15 cellular contexts compared by ENCODE assay signal in the genomic region with DNA sequence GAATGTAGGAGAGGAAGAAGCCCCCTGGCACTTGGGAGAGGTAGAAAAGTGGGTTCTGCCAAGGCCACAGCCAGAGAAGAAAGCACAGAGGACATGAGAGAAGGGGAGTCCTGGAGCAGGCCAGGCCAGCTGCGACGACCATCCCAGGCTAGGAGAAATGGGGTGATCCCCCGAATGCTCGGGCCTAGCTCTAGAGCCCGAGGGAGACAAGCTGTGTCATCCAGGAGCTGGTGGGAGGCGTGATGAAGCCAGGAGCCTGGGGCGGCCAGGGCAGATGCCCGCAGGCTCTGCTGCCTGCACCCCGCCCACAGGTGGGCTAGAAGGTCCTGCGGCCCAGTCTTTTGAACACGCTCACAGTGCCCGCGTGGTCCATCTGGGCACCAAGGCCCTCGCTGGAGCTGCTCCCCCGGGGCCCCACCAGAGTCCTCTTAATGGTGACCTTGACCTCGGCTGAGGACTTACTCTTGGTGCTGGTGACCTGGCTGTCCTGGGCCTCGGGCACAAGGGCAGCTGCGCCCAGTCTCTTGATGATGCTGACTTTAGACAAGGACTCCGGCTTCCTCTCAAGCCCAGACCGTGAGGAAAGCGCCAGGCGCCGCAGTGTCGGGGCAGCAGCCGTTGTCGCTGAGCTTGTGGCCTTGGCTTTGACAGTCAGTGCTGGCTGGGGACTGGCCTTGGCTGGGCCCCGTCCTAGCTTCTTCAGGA. TPM values are rescaled to one million over a fixed set of nuclear protein-coding genes. Genes with fewer than 3 reads are reported as not detected.
DNase-seq lines count a peak whose midpoint lies in the region; ATAC-seq and TF ChIP-seq lines count a peak whose summit lies in the region.
"Had no signal": no experiment of that assay in that cellular context is flagged by ENCODE, and none has a peak within 500 bp of the region (broad histone marks: within the 10 kb centered on the region; RNA-seq: fewer than 3 reads in every experiment).

No MANE protein-coding gene starts in this region.

- TF ChIP-seq POLR2A in breast epithelium (IDR thresholded peaks at IDR 0.05): no peak
- no peak for TF ChIP-seq POLR2A in vagina (IDR thresholded peaks at IDR 0.05)

- H3K79me2 ChIP-seq in mammary epithelial cell (ENCODE audit: insufficient read depth, low read length) (no peaks in the 10 kb centered on the region), osteoblast (ENCODE audit: insufficient read depth, low read length) (no peaks in the 10 kb centered on the region)

- H4K20me1 ChIP-seq in mammary epithelial cell (ENCODE audit: insufficient read depth, low read length) (no peaks in the 10 kb centered on the region), osteoblast (ENCODE audit: insufficient read depth, low read length) (no peaks in the 10 kb centered on the region)

- H3K36me3 Mint-ChIP-seq in central memory CD8-positive, alpha-beta T cell (ENCODE audit: insufficient read depth): peaks cover 29% of the 10 kb centered on the region
- peaks cover 71% of the 10 kb centered on the region for H3K36me3 Mint-ChIP-seq in CD4-positive, alpha-beta T cell (ENCODE audit: low read depth)

- H3K27ac ChIP-seq in mammary epithelial cell (ENCODE audit: insufficient read depth, low read depth, low read length) (no peak overlapping the region), breast epithelium (no peak overlapping the region), osteoblast (ENCODE audit: low read depth, low read length) (no peak overlapping the region), upper lobe of right lung (no peak overlapping the region), vagina (no peak overlapping the region)
- H3K27ac ChIP-seq in CD4-positive, alpha-beta T cell (ENCODE audit: low read depth, low read length): no peak overlapping the region
- H3K27ac ChIP-seq: HL-60 had no signal

- no peak overlapping the region for H3K4me3 Mint-ChIP-seq in central memory CD8-positive, alpha-beta T cell
- no peak overlapping the region for H3K4me3 Mint-ChIP-seq in CD4-positive, alpha-beta T cell
- H3K4me3 Mint-ChIP-seq: CD14-positive monocyte; CD8-positive, alpha-beta memory T cell had no signal

- WGBS in mammary epithelial cell (ENCODE audit: low coverage, missing lambda C conversion rate): 87% methylated on average over 14 of the region's 27 CpGs

- H3K9ac ChIP-seq in mammary epithelial cell (ENCODE audit: insufficient read depth, low read length): no peak overlapping the region

- H3K4me2 ChIP-seq in mammary epithelial cell (ENCODE audit: insufficient read depth, low read depth, low read length): no peak overlapping the region
- no peak overlapping the region for H3K4me2 ChIP-seq in osteoblast (ENCODE audit: insufficient read depth, low read length)

- H3K27ac Mint-ChIP-seq in central memory CD8-positive, alpha-beta T cell (ENCODE audit: low read depth): peak overlapping the region; percentile 72
- no peak overlapping the region for H3K27ac Mint-ChIP-seq in CD4-positive, alpha-beta T cell

- no peaks in the 10 kb centered on the region for H3K27me3 Mint-ChIP-seq in central memory CD8-positive, alpha-beta T cell
- no peaks in the 10 kb centered on the region for H3K27me3 Mint-ChIP-seq in CD4-positive, alpha-beta T cell
- H3K27me3 Mint-ChIP-seq: CD8-positive, alpha-beta memory T cell had no signal

- no peak for ATAC-seq in central memory CD8-positive, alpha-beta T cell (replicated peaks; ENCODE audit: extremely low read depth, poor library complexity, severe bottlenecking)
- no peak for ATAC-seq in upper lobe of right lung
- no peak for ATAC-seq in CD4-positive, alpha-beta T cell (ENCODE audit: poor library complexity)

- TF ChIP-seq CTCF in mammary epithelial cell (conservative IDR thresholded peaks at IDR 0.05 in 1 of 2, IDR thresholded peaks at IDR 0.05 in 1 of 2; ENCODE audit: extremely low read depth in 1 of 2, insufficient read depth in 1 of 2, low read depth in 1 of 2, low read length in 2 of 2) (no peak), breast epithelium (IDR thresholded peaks at IDR 0.05) (no peak), osteoblast (IDR thresholded peaks at IDR 0.05; ENCODE audit: extremely low read depth, low read depth, low read length) (no peak), upper lobe of right lung (IDR thresholded peaks at IDR 0.05) (no peak), vagina (IDR thresholded peaks at IDR 0.05) (no peak)
- no peak for TF ChIP-seq CTCF in CD4-positive, alpha-beta T cell (IDR thresholded peaks at IDR 0.05)

- peaks cover 17% of the 10 kb centered on the region for H3K36me3 ChIP-seq in mammary epithelial cell (ENCODE audit: insufficient read depth, low read length)
- peaks cover 20% of the 10 kb centered on the region for H3K36me3 ChIP-seq in breast epithelium
- peaks cover 30% of the 10 kb centered on the region for H3K36me3 ChIP-seq in osteoblast (ENCODE audit: insufficient read depth, low read length)
- peaks cover 64% of the 10 kb centered on the region for H3K36me3 ChIP-seq in upper lobe of right lung
- peaks cover 3 to 58% of the 10 kb centered on the region in 2 donors for H3K36me3 ChIP-seq in vagina

- dilution Hi-C loops in mammary epithelial cell (cut with HindIII; ENCODE audit: low sequenced_read_pairs): no loop called here

- intact Hi-C loops in mammary epithelial cell (cut with micrococcal nuclease): no loop called here
- intact Hi-C loops in breast epithelium (cut with DNase I; ENCODE audit: low total_unique reads): no loop called here
- intact Hi-C loops in upper lobe of right lung (cut with DNase I): no loop called here
- intact Hi-C loops in vagina (cut with DNase I): no loop called here
- intact Hi-C loops in CD4-positive, alpha-beta T cell (cut with DNase I, micrococcal nuclease): no loop called here

- H3K4me3 ChIP-seq in mammary epithelial cell (replicated peaks in 1 of 3; ENCODE audit: insufficient read depth in 1 of 3, low read depth in 2 of 3, low read length in 3 of 3): no peak overlapping the region
- H3K4me3 ChIP-seq in breast epithelium: no peak overlapping the region
- H3K4me3 ChIP-seq in osteoblast (ENCODE audit: insufficient read depth, low read length): no peak overlapping the region
- no peak overlapping the region for H3K4me3 ChIP-seq in upper lobe of right lung
- H3K4me3 ChIP-seq in vagina: no peak overlapping the region

- in situ Hi-C loops in mammary epithelial cell (cut with MboI; ENCODE audit: low sequenced_read_pairs in 2 of 2): loop anchor here in 1 of 2 donors (25.0 kb wide), 1 partner anchor 291 kb away; a partner anchor contains a TSS

- H2AFZ ChIP-seq in mammary epithelial cell (ENCODE audit: low read depth, low read length) (no peak overlapping the region), osteoblast (ENCODE audit: low read length) (no peak overlapping the region)

- H3K9me3 Mint-ChIP-seq in central memory CD8-positive, alpha-beta T cell: no peaks in the 10 kb centered on the region
- H3K9me3 Mint-ChIP-seq in CD4-positive, alpha-beta T cell: no peaks in the 10 kb centered on the region
- H3K9me3 Mint-ChIP-seq: CD14-positive monocyte had no signal

- no peaks in the 10 kb centered on the region for H3K9me3 ChIP-seq in mammary epithelial cell (replicated peaks; ENCODE audit: insufficient read depth, low read length)
- no peaks in the 10 kb centered on the region for H3K9me3 ChIP-seq in breast epithelium
- no peaks in the 10 kb centered on the region for H3K9me3 ChIP-seq in osteoblast (ENCODE audit: low read depth, low read length)
- H3K9me3 ChIP-seq in upper lobe of right lung: no peaks in the 10 kb centered on the region
- no peaks in the 10 kb centered on the region for H3K9me3 ChIP-seq in vagina
- H3K9me3 ChIP-seq in CD4-positive, alpha-beta T cell (ENCODE audit: control insufficient read depth, low read length): no peaks in the 10 kb centered on the region
- H3K9me3 ChIP-seq: BE2C, Caco-2 had no signal

- DNase-seq in mammary epithelial cell: no peak
- DNase-seq in breast epithelium (ENCODE audit: low spot score in 2 of 2): no peak
- DNase-seq in central memory CD8-positive, alpha-beta T cell (ENCODE audit: low spot score in 2 of 2): no peak
- DNase-seq in osteoblast (ENCODE audit: insufficient read length, low spot score, missing footprints): peak; percentile 50
- peak; percentile 53 for DNase-seq in upper lobe of right lung
- no peak for DNase-seq in vagina (ENCODE audit: extremely low spot score in 2 of 2)
- no peak for DNase-seq in cerebellar nuclear complex (lab: John Stamatoyannopoulos, UW)
- DNase-seq in CD4-positive, alpha-beta T cell: no peak
- DNase-seq: BE2C; Caco-2; CD8-positive, alpha-beta memory T cell; DND-41; GDM1 had no signal

- H3K4me1 Mint-ChIP-seq in central memory CD8-positive, alpha-beta T cell: no peaks in the 10 kb centered on the region
- no peaks in the 10 kb centered on the region for H3K4me1 Mint-ChIP-seq in CD4-positive, alpha-beta T cell (ENCODE audit: low read depth)
- H3K4me1 Mint-ChIP-seq: CD14-positive monocyte; CD8-positive, alpha-beta memory T cell had no signal

- POLR2A ChIA-PET in CD4-positive, alpha-beta T cell (lab: Charles Lee): no interaction called here

- BruUV-seq in mammary epithelial cell (replicated peaks; lab: Mats Ljungman, UMichigan): TSS peak; percentile 18

- H3K27me3 ChIP-seq in mammary epithelial cell (ENCODE audit: insufficient read depth, low read length) (no peaks in the 10 kb centered on the region), breast epithelium (no peaks in the 10 kb centered on the region), osteoblast (ENCODE audit: insufficient read depth, low read length) (no peaks in the 10 kb centered on the region), upper lobe of right lung (no peaks in the 10 kb centered on the region), vagina (no peaks in the 10 kb centered on the region)
- no peaks in the 10 kb centered on the region for H3K27me3 ChIP-seq in CD4-positive, alpha-beta T cell (ENCODE audit: control insufficient read depth, insufficient read depth, low read length)
- H3K27me3 ChIP-seq: BE2C had no signal

- CTCF ChIA-PET in mammary epithelial cell (lab: Charles Lee; ENCODE audit: low non-redundant PET): no interaction called here
- CTCF ChIA-PET in CD4-positive, alpha-beta T cell (lab: Charles Lee): no interaction called here

- H3K4me1 ChIP-seq in mammary epithelial cell (ENCODE audit: insufficient read depth, low read length): no peaks in the 10 kb centered on the region
- H3K4me1 ChIP-seq in breast epithelium: peaks cover 0 to 7% of the 10 kb centered on the region in 2 donors
- no peaks in the 10 kb centered on the region for H3K4me1 ChIP-seq in osteoblast (ENCODE audit: insufficient read depth, low read length)
- H3K4me1 ChIP-seq in upper lobe of right lung: no peaks in the 10 kb centered on the region
- no peaks in the 10 kb centered on the region for H3K4me1 ChIP-seq in vagina
- H3K4me1 ChIP-seq: BE2C, Caco-2 had no signal

RNA-seq across cellular contexts. Expression of a gene that starts 26.5 kb away (rescaled TPM):
- total RNA-seq in mammary epithelial cell (10 to 100 TPM; 19.9 to 20.3 TPM), breast epithelium (10 to 100 TPM in 2 of 3 donors, 1 to 10 TPM in 1; 6.7 to 13.0 (median 10.2) TPM), osteoblast (3.6 and 7.7 TPM in 2 replicates), upper lobe of right lung (16.1 TPM), vagina (17.4 TPM)
- polyA plus RNA-seq in mammary epithelial cell: 22.7 TPM
- 35.1 TPM for polyA minus RNA-seq in mammary epithelial cell
- total RNA-seq in CD4-positive, alpha-beta T cell: 10 to 100 TPM; 10.1 to 11.2 TPM

RNA-seq across cellular contexts. Expression of a gene that starts 26.8 kb away (rescaled TPM):
- total RNA-seq in mammary epithelial cell (100 to 1,000 TPM; 146 to 293 TPM), breast epithelium (100 to 1,000 TPM; 165 to 473 (median 221) TPM), osteoblast (136 and 239 TPM in 2 replicates), upper lobe of right lung (432 TPM), vagina (177 TPM)
- 172 TPM for polyA plus RNA-seq in mammary epithelial cell
- polyA minus RNA-seq in mammary epithelial cell: 219 TPM
- total RNA-seq in CD4-positive, alpha-beta T cell: 10 to 100 TPM; 56.1 to 58.3 TPM

RNA-seq across cellular contexts. Expression of a gene that starts 36.6 kb away (rescaled TPM):
- total RNA-seq in mammary epithelial cell (100 to 1,000 TPM in 1 of 2 donors, 10 to 100 TPM in 1; 87.5 to 124 TPM), breast epithelium (10 to 100 TPM; 83.4 to 88.3 (median 84.9) TPM), osteoblast (115 and 118 TPM in 2 replicates), upper lobe of right lung (103 TPM), vagina (105 TPM)
- 116 TPM for polyA plus RNA-seq in mammary epithelial cell
- 261 TPM for polyA minus RNA-seq in mammary epithelial cell
- total RNA-seq in CD4-positive, alpha-beta T cell: 100 to 1,000 TPM; 197 to 199 TPM

Comparison
In these comparisons a context has a peak if more than half of its experiments do, and no peak if none do; other contexts are left out.
1. DNase-seq: peak in osteoblast (single experiment) and upper lobe of right lung (single experiment); none in mammary epithelial cell (single experiment), breast epithelium (0 of 2), central memory CD8-positive, alpha-beta T cell (0 of 2), vagina (0 of 2), cerebellar nuclear complex (0 of 2) and CD4-positive, alpha-beta T cell (0 of 10).